ENCODE assay signal across 18 cellular contexts in genomic region chr7:134452991-134453473, GRCh38. TPM values are rescaled to one million over a fixed set of nuclear protein-coding genes. Genes with fewer than 3 reads are reported as not detected.
DNase-seq lines count a peak whose midpoint lies in the region; ATAC-seq and TF ChIP-seq lines count a peak whose summit lies in the region.
"Had no signal": no experiment of that assay in that cellular context is flagged by ENCODE, and none has a peak within 500 bp of the region (broad histone marks: within the 10 kb centered on the region; RNA-seq: fewer than 3 reads in every experiment).

No MANE protein-coding gene starts in this region.

- TF ChIP-seq RAD21 in IMR-90 (IDR thresholded peaks at IDR 0.05; ENCODE audit: low read length), result no peak

- peak overlapping the region; percentile 35; the same call in 1 of the 2 replicates for H3K18ac ChIP-seq in IMR-90 (ENCODE audit: low read depth, low read length)

- POLR2A ChIA-PET in IMR-90 (lab: Charles Lee; ENCODE audit: unreplicated experiment), result interaction anchor here (0.9 kb wide), 1 partner anchor 20 kb away, joined by 3 read pairs; no protein-coding TSS in a partner anchor

- no peak overlapping the region for H3K56ac ChIP-seq in IMR-90 (ENCODE audit: extremely low read depth, insufficient read depth, low read length)

- BruUV-seq in IMR-90 (replicated peaks; lab: Mats Ljungman, UMichigan), result no TSS peak

- H2BK120ac ChIP-seq in IMR-90 (ENCODE audit: low read depth, low read length), result peak overlapping the region; percentile 73; the same call in 1 of the 2 replicates

- peaks cover 36% of the 10 kb centered on the region for H3K9me1 ChIP-seq in IMR-90 (ENCODE audit: insufficient read depth, low read length)

- H3K27ac ChIP-seq in IMR-90 (ENCODE audit: insufficient read depth, low read length) (peak overlapping the region; percentile 53; the same call in 1 of the 2 replicates), heart right ventricle (peak overlapping the region; percentile 14 to 69 (median 54)), mucosa of rectum (ENCODE audit: low read depth in 2 of 2, low read length in 2 of 2) (peak overlapping the region; percentile 56 to 64), thymus (ENCODE audit: low read depth) (peak overlapping the region; percentile 15)
- H3K27ac ChIP-seq: vagina had no signal

- peak overlapping the region; percentile 41 for H3K14ac ChIP-seq in IMR-90 (replicated peaks; ENCODE audit: low read depth, low read length)

- H3K9me3 ChIP-seq in IMR-90 (ENCODE audit: control insufficient read depth, insufficient read depth, low read length), result no peaks in the 10 kb centered on the region
- H3K9me3 ChIP-seq in heart right ventricle, result no peaks in the 10 kb centered on the region
- no peaks in the 10 kb centered on the region for H3K9me3 ChIP-seq in mucosa of rectum (ENCODE audit: control insufficient read depth in 2 of 2, low read length in 2 of 2)
- no peaks in the 10 kb centered on the region for H3K9me3 ChIP-seq in thymus (ENCODE audit: control insufficient read depth)
- H3K9me3 ChIP-seq: pancreas, vagina had no signal

- H3K27me3 ChIP-seq in IMR-90 (ENCODE audit: control insufficient read depth, insufficient read depth, low read length) (no peaks in the 10 kb centered on the region), heart right ventricle (no peaks in the 10 kb centered on the region), mucosa of rectum (ENCODE audit: control insufficient read depth in 2 of 2, insufficient read depth in 2 of 2, low read length in 2 of 2) (no peaks in the 10 kb centered on the region), thymus (ENCODE audit: control insufficient read depth, insufficient read depth) (no peaks in the 10 kb centered on the region)
- H3K27me3 ChIP-seq: pancreas, vagina had no signal

- peak overlapping the region; percentile 6 for H2AFZ ChIP-seq in IMR-90 (replicated peaks; ENCODE audit: low read length, poor library complexity)

- intact Hi-C loops in IMR-90 (cut with micrococcal nuclease) (no loop called here), heart right ventricle (cut with DNase I) (no loop called here), posterior vena cava (cut with DNase I) (loop anchor here in 1 of 2 donors (10.0 kb wide), 1 partner anchor 142 kb away; no protein-coding TSS in a partner anchor)

- peak overlapping the region; percentile 39; the same call in 1 of the 2 replicates for H2BK20ac ChIP-seq in IMR-90 (ENCODE audit: low read depth, low read length)

- no peaks in the 10 kb centered on the region for H4K20me1 ChIP-seq in IMR-90 (ENCODE audit: insufficient read depth, low read length)

- peaks cover 44% of the 10 kb centered on the region for H3K4me1 ChIP-seq in IMR-90 (ENCODE audit: control insufficient read depth, insufficient read depth, low read length)
- peaks cover 24 to 85% (median 70%) of the 10 kb centered on the region in 9 donors for H3K4me1 ChIP-seq in heart right ventricle
- H3K4me1 ChIP-seq in mucosa of rectum (ENCODE audit: control insufficient read depth in 2 of 2, insufficient read depth in 2 of 2, low read length in 2 of 2), result peaks cover 21 to 24% of the 10 kb centered on the region in 2 donors
- peaks cover 7% of the 10 kb centered on the region for H3K4me1 ChIP-seq in thymus (ENCODE audit: control insufficient read depth, insufficient read depth, low read length)

- no peak for TF ChIP-seq POLR2A in IMR-90 (IDR thresholded peaks at IDR 0.05; ENCODE audit: low read depth, low read length)

- H4K91ac ChIP-seq in IMR-90 (ENCODE audit: insufficient read depth, low read depth, low read length), result peak overlapping the region; percentile 59

- peak overlapping the region; percentile 61; the same call in 1 of the 2 replicates for H3K23ac ChIP-seq in IMR-90 (ENCODE audit: low read depth, low read length)

- in situ Hi-C loops in IMR-90 (cut with MboI; ENCODE audit: low sequenced_read_pairs), result no loop called here

- H3K4me2 ChIP-seq in IMR-90 (ENCODE audit: low read depth, low read length), result no peak overlapping the region

- H2BK5ac ChIP-seq in IMR-90 (ENCODE audit: low read depth, low read length, poor library complexity, severe bottlenecking), result no peak overlapping the region

- H3K4ac ChIP-seq in IMR-90 (ENCODE audit: low read depth, low read length), result peak overlapping the region; percentile 75

- H2AK9ac ChIP-seq in IMR-90 (replicated peaks; ENCODE audit: low read depth, low read length, poor library complexity), result peak overlapping the region; percentile 50

- H3K36me3 ChIP-seq in IMR-90 (ENCODE audit: control insufficient read depth, insufficient read depth, low read length) (peaks cover 25% of the 10 kb centered on the region), heart right ventricle (peaks cover 0 to 54% (median 19%) of the 10 kb centered on the region in 9 donors), mucosa of rectum (ENCODE audit: control insufficient read depth in 2 of 2, insufficient read depth in 2 of 2, low read length in 2 of 2) (peaks cover under 1 to 13% of the 10 kb centered on the region in 2 donors), thymus (ENCODE audit: control insufficient read depth, insufficient read depth) (peaks cover 35% of the 10 kb centered on the region)

- dilution Hi-C loops in IMR-90 (cut with HindIII; ENCODE audit: low sequenced_read_pairs, unreplicated experiment), result no loop called here

- 82% methylated on average over 5 of the region's 7 CpGs; no CpG with 5 or more reads in 1 of the 2 experiments for WGBS in IMR-90 (ENCODE audit: extremely low coverage in 2 of 2, insufficient read length in 1 of 2), 2 experiments
- 52 to 56% methylated on average over 7 of the region's 7 CpGs for WGBS in heart right ventricle, 2 donors
- WGBS in thymus, result 96% methylated on average over 7 of the region's 7 CpGs

- no peak for TF ChIP-seq CTCF in IMR-90 (conservative IDR thresholded peaks at IDR 0.05; ENCODE audit: low read depth, low read length)
- no peak for TF ChIP-seq CTCF in heart right ventricle (IDR thresholded peaks at IDR 0.05)

- H3K9ac ChIP-seq in IMR-90 (ENCODE audit: low read depth, low read length), result no peak overlapping the region; the same call in 1 of the 2 replicates
- no peak overlapping the region for H3K9ac ChIP-seq in mucosa of rectum (ENCODE audit: low read depth in 1 of 2, low read length in 2 of 2)

- DNase-seq in IMR-90 (no peak), heart right ventricle (no peak), NAMALWA (ENCODE audit: low spot score) (no peak), posterior vena cava (ENCODE audit: low spot score) (no peak)
- DNase-seq: activated CD4-positive, alpha-beta memory T cell treated with anti-CD3 and anti-CD28 coated beads for 36 hours; activated T-cell treated with anti-CD3 and anti-CD28 coated beads, Interleukin-2, amount 50 U/mL, for 24 hours; cortex of kidney; NCI-H146; NCI-H2227 treated with DMSO at 0.1 percent for 48 hours; pancreas; RPMI8226; T-cell had no signal

- H3K79me1 ChIP-seq in IMR-90 (ENCODE audit: low read depth in 1 of 2, low read length in 2 of 2), result peaks cover 28 to 85% of the 10 kb centered on the region in 2 experiments

- peak overlapping the region; percentile 19; the same call in 1 of the 2 replicates for H4K5ac ChIP-seq in IMR-90 (ENCODE audit: low read depth, low read length)

- H2AK5ac ChIP-seq in IMR-90 (ENCODE audit: low read depth, low read length), result peak overlapping the region; percentile 65

- H4K8ac ChIP-seq in IMR-90 (ENCODE audit: low read depth in 2 of 2, low read length in 2 of 2), result peak overlapping the region in 1 of 2 experiments; percentile 5; a peak in 1 of 4 replicates

- no peak overlapping the region for H3K4me3 ChIP-seq in IMR-90 (ENCODE audit: insufficient read depth, low read depth, low read length)
- H3K4me3 ChIP-seq in heart right ventricle, result no peak overlapping the region
- no peak overlapping the region for H3K4me3 ChIP-seq in mucosa of rectum (ENCODE audit: low read length in 2 of 2)
- H3K4me3 ChIP-seq in thymus (ENCODE audit: low read length), result no peak overlapping the region
- H3K4me3 ChIP-seq: pancreas, vagina had no signal

- 0 out of 3 replicates have a peak overlapping the region, but pooled peaks have one; percentile 12 for H2BK15ac ChIP-seq in IMR-90 (ENCODE audit: low read depth, low read length)

- CTCF ChIA-PET in IMR-90 (lab: Yijun Ruan, JAX), result interaction anchor here (1.3 kb wide), 1 partner anchor 21 kb away, joined by 5 read pairs; no protein-coding TSS in a partner anchor

- ATAC-seq in IMR-90 (ENCODE audit: low read depth) (no peak), heart right ventricle (peak in 7 of 8 donors; percentile 8 to 34 (median 20)), HG03159 (IDR thresholded peaks at IDR 0.05; ENCODE audit: unreplicated experiment) (no peak), GM18907 (IDR thresholded peaks at IDR 0.05; ENCODE audit: unreplicated experiment) (no peak)
- ATAC-seq: pancreas; stimulated activated effector memory CD8-positive, alpha-beta T cell treated with anti-CD3 and anti-CD28 coated beads, Interleukin-12 subunit alpha, Interleukin-12 subunit beta, amount 100 ng/mL, for 72 hours; T-cell had no signal

TF ChIP-seq in IMR-90, 13 proteins besides CTCF, POLR2A, EP300 and RAD21 (continues in another document):
- TF ChIP-seq BHLHE40 (IDR thresholded peaks at IDR 0.05; ENCODE audit: low read depth, low read length) (no peak), SMC3 (IDR thresholded peaks at IDR 0.05; ENCODE audit: low read depth, low read length) (no peak), MAFK (IDR thresholded peaks at IDR 0.05; ENCODE audit: low read depth, low read length) (no peak), RFX5 (IDR thresholded peaks at IDR 0.05; ENCODE audit: low read depth, low read length) (no peak), CHD1 (IDR thresholded peaks at IDR 0.05; ENCODE audit: low read depth, low read length) (no peak), FOS (IDR thresholded peaks at IDR 0.05; ENCODE audit: low read depth, low read length) (no peak), NFE2L2 (IDR thresholded peaks at IDR 0.05; ENCODE audit: low read depth, low read length) (no peak)
- TF ChIP-seq, protein P1, sequence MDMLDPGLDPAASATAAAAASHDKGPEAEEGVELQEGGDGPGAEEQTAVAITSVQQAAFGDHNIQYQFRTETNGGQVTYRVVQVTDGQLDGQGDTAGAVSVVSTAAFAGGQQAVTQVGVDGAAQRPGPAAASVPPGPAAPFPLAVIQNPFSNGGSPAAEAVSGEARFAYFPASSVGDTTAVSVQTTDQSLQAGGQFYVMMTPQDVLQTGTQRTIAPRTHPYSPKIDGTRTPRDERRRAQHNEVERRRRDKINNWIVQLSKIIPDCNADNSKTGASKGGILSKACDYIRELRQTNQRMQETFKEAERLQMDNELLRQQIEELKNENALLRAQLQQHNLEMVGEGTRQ (IDR thresholded peaks at IDR 0.05; ENCODE audit: low read depth, low read length), result no peak

RNA-seq across cellular contexts. Expression of gene AKR1B1, which starts 5.9 kb away (rescaled TPM):
- total RNA-seq in IMR-90 (2012; rRNA removed) (72.2 and 90.9 TPM in 2 replicates), heart right ventricle (100 to 1,000 TPM; 128 to 231 (median 181) TPM), posterior vena cava (10 to 100 TPM; 53.7 to 67.0 TPM)
- polyA plus RNA-seq in IMR-90 (2012; rRNA removed) (184 and 201 TPM in 2 replicates), heart right ventricle (100 to 1,000 TPM in 1 of 2 donors, 10 to 100 TPM in 1; 96.6 to 317 TPM), thymus (53.5 TPM)
- polyA plus RNA-seq in IMR-90 (2012; cell fraction: cytosol; rRNA removed), result 129 and 173 TPM in 2 replicates
- 171 and 218 TPM in 2 replicates for polyA plus RNA-seq in IMR-90 (2012; cell fraction: nucleus; rRNA removed; ENCODE audit: low replicate concordance)

Comparison
In these comparisons a context has a peak if more than half of its experiments do, and no peak if none do; other contexts are left out.
1. ATAC-seq: peak in heart right ventricle (7 of 8); none in IMR-90 (single experiment), HG03159 (single experiment) and GM18907 (single experiment).
2. Peak in every context shown above with its lines, with median percentiles within 50 percentile points of each other: H3K27ac ChIP-seq.